ENCODE assay signal across 2 cellular contexts in the genomic region with DNA sequence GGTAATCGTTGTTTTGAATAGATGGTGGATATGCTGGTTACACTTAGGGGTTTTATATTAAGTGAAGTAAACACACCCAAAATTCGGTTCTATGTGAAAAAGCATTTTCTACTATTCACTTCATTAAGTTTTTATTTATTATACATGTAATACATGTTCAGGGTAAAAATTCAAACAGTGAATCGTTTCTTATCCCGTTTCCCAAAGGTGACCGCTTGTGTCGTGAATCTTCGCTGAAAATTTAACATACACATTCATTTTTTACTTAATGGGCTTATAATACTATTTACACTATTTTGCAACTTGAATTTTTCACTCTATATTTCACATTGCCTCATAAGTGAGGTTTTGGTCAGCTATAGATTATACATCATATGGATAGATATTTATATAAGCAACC.
TF ChIP-seq lines count a peak whose summit lies in the region.

No MANE protein-coding gene starts in this region.

TF ChIP-seq in HCT116, 20 proteins besides CTCF, POLR2A, EP300 and RAD21 (continued from another document):
- no peak for TF ChIP-seq REST (IDR thresholded peaks at IDR 0.05; ENCODE audit: low read depth)
- no peak for TF ChIP-seq EZH2 (IDR thresholded peaks at IDR 0.05)
- TF ChIP-seq CEBPB (IDR thresholded peaks at IDR 0.05; ENCODE audit: low read depth), result no peak
TF ChIP-seq in HCT116: peak in this region for 0.

TF ChIP-seq in liver, 16 proteins besides CTCF, POLR2A, EP300 and RAD21 (continued from another document):
- no peak for TF ChIP-seq REST (IDR thresholded peaks at IDR 0.05)
- no peak for TF ChIP-seq YY1 (IDR thresholded peaks at IDR 0.05)
- TF ChIP-seq GABPA (IDR thresholded peaks at IDR 0.05 in 1 of 2, conservative IDR thresholded peaks at IDR 0.05 in 1 of 2), result no peak
- no peak for TF ChIP-seq NR2F2 (IDR thresholded peaks at IDR 0.05)
- TF ChIP-seq TAF1 (conservative IDR thresholded peaks at IDR 0.05), result no peak
- TF ChIP-seq FOXA2 (IDR thresholded peaks at IDR 0.05), result no peak
- TF ChIP-seq EGR1 (IDR thresholded peaks at IDR 0.05; ENCODE audit: low read depth in 2 of 2), result no peak
- TF ChIP-seq, protein P1, sequence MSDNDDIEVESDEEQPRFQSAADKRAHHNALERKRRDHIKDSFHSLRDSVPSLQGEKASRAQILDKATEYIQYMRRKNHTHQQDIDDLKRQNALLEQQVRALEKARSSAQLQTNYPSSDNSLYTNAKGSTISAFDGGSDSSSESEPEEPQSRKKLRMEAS (IDR thresholded peaks at IDR 0.05), result no peak
- TF ChIP-seq SP1 (IDR thresholded peaks at IDR 0.05), result no peak
- TF ChIP-seq HNF4G (IDR thresholded peaks at IDR 0.05), result no peak
